21 cellular contexts compared by ENCODE assay signal in genomic region chr1:79355073-79355472, GRCh38.
A peak's percentile ranks its signal among the peaks of the same experiment; 100 is the strongest.
DNase-seq lines count a peak whose midpoint lies in the region; ATAC-seq and TF ChIP-seq lines count a peak whose summit lies in the region.
"Had no signal": no experiment of that assay in that cellular context is flagged by ENCODE, and none has a peak within 500 bp of the region (broad histone marks: within the 10 kb centered on the region; RNA-seq: fewer than 3 reads in every experiment).

No MANE protein-coding gene starts in this region.

- no peak overlapping the region for H3K27ac Mint-ChIP-seq in activated naive CD8-positive, alpha-beta T cell treated with anti-CD3 and anti-CD28 coated beads for 36 hours
- H3K27ac Mint-ChIP-seq: activated CD8-positive, alpha-beta memory T cell treated with anti-CD3 and anti-CD28 coated beads, Interleukin-2, amount 10 ng/mL, durations not matched to agents 7 days and 5 days; CD4-positive, alpha-beta memory T cell; immature natural killer cell; memory B cell had no signal

- no peaks in the 10 kb centered on the region for H4K20me1 ChIP-seq in fibroblast of lung (ENCODE audit: control insufficient read depth, extremely low read depth, insufficient read depth, low read length)

- no peaks in the 10 kb centered on the region for H3K4me1 ChIP-seq in fibroblast of lung (ENCODE audit: control insufficient read depth, extremely low read depth, insufficient read depth, low read length)
- H3K4me1 ChIP-seq in trophoblast cell (ENCODE audit: control insufficient read depth in 1 of 2, insufficient read depth in 2 of 2, low read length in 2 of 2) = no peaks in the 10 kb centered on the region
- H3K4me1 ChIP-seq in esophagus muscularis mucosa = no peaks in the 10 kb centered on the region
- H3K4me1 ChIP-seq in spleen = no peaks in the 10 kb centered on the region
- H3K4me1 ChIP-seq: HAP-1, testis had no signal

- no peak overlapping the region for H3K4me3 Mint-ChIP-seq in activated naive CD8-positive, alpha-beta T cell treated with anti-CD3 and anti-CD28 coated beads for 36 hours
- H3K4me3 Mint-ChIP-seq: activated CD8-positive, alpha-beta memory T cell treated with anti-CD3 and anti-CD28 coated beads, Interleukin-2, amount 10 ng/mL, durations not matched to agents 7 days and 5 days; CD4-positive, alpha-beta memory T cell; immature natural killer cell; memory B cell had no signal

- H3K79me2 ChIP-seq in fibroblast of lung (ENCODE audit: control insufficient read depth, insufficient read depth, low read length) = no peaks in the 10 kb centered on the region
- H3K79me2 ChIP-seq in trophoblast cell (ENCODE audit: control insufficient read depth, insufficient read depth, low read length, poor library complexity) = no peaks in the 10 kb centered on the region

- H3K23ac ChIP-seq in trophoblast cell (ENCODE audit: low read length) = peak overlapping the region; percentile 78

- H3K4me1 Mint-ChIP-seq in activated naive CD8-positive, alpha-beta T cell treated with anti-CD3 and anti-CD28 coated beads for 36 hours = no peaks in the 10 kb centered on the region
- H3K4me1 Mint-ChIP-seq: activated CD8-positive, alpha-beta memory T cell treated with anti-CD3 and anti-CD28 coated beads, Interleukin-2, amount 10 ng/mL, durations not matched to agents 7 days and 5 days; CD4-positive, alpha-beta memory T cell; immature natural killer cell; memory B cell had no signal

- H2BK12ac ChIP-seq in trophoblast cell (ENCODE audit: low read length) = no peak overlapping the region

- no peak overlapping the region for H2BK120ac ChIP-seq in trophoblast cell (ENCODE audit: insufficient read depth, low read length, poor library complexity)

- no peaks in the 10 kb centered on the region for H3K27me3 Mint-ChIP-seq in activated naive CD8-positive, alpha-beta T cell treated with anti-CD3 and anti-CD28 coated beads for 36 hours
- H3K27me3 Mint-ChIP-seq: activated CD8-positive, alpha-beta memory T cell treated with anti-CD3 and anti-CD28 coated beads, Interleukin-2, amount 10 ng/mL, durations not matched to agents 7 days and 5 days; CD4-positive, alpha-beta memory T cell; memory B cell had no signal

- H3K79me1 ChIP-seq in trophoblast cell (ENCODE audit: low read length) = no peaks in the 10 kb centered on the region

- H3K9me3 ChIP-seq in fibroblast of lung (ENCODE audit: control insufficient read depth, insufficient read depth, low read depth, low read length) (no peaks in the 10 kb centered on the region), trophoblast cell (ENCODE audit: insufficient read depth, low read depth, low read length) (no peaks in the 10 kb centered on the region), esophagus muscularis mucosa (no peaks in the 10 kb centered on the region), spleen (no peaks in the 10 kb centered on the region)
- H3K9me3 ChIP-seq: HAP-1, testis had no signal

- no CpG with 5 or more reads among the region's 4 CpGs for WGBS in trophoblast cell (ENCODE audit: extremely low coverage, insufficient coverage, insufficient read length)
- WGBS in esophagus muscularis mucosa = 69% methylated on average over 4 of the region's 4 CpGs
- WGBS in spleen, 5 donors = 63 to 71% (median 63%) methylated on average over 4 of the region's 4 CpGs

- H3K27ac ChIP-seq in fibroblast of lung (ENCODE audit: insufficient read depth, low read length) (no peak overlapping the region), trophoblast cell (ENCODE audit: low read depth, low read length) (no peak overlapping the region), esophagus muscularis mucosa (replicated peaks in 1 of 4) (no peak overlapping the region), spleen (no peak overlapping the region)
- H3K27ac ChIP-seq: testis had no signal

- H3K14ac ChIP-seq in trophoblast cell (ENCODE audit: low read length) = no peak overlapping the region

- H2AK5ac ChIP-seq in trophoblast cell (ENCODE audit: low read length) = no peak overlapping the region

- H3K9ac ChIP-seq in fibroblast of lung (ENCODE audit: insufficient read depth, low read length) = no peak overlapping the region
- no peak overlapping the region for H3K9ac ChIP-seq in trophoblast cell (ENCODE audit: low read length)

- H3K4me3 ChIP-seq in fibroblast of lung (replicated peaks in 1 of 4; ENCODE audit: control extremely low read depth in 1 of 4, insufficient read depth in 1 of 4, low read depth in 3 of 4, low read length in 4 of 4) (no peak overlapping the region), trophoblast cell (ENCODE audit: low read depth, low read length) (no peak overlapping the region), esophagus muscularis mucosa (no peak overlapping the region), spleen (no peak overlapping the region)
- H3K4me3 ChIP-seq: HAP-1, testis had no signal

- H3K9me3 Mint-ChIP-seq in activated naive CD8-positive, alpha-beta T cell treated with anti-CD3 and anti-CD28 coated beads for 36 hours = no peaks in the 10 kb centered on the region
- H3K9me3 Mint-ChIP-seq: CD4-positive, alpha-beta memory T cell; memory B cell had no signal

- no peak for TF ChIP-seq EP300 in esophagus muscularis mucosa (IDR thresholded peaks at IDR 0.05)

- no peaks in the 10 kb centered on the region for H3K36me3 ChIP-seq in fibroblast of lung (ENCODE audit: control insufficient read depth, insufficient read depth, low read length)
- no peaks in the 10 kb centered on the region for H3K36me3 ChIP-seq in trophoblast cell (ENCODE audit: control insufficient read depth in 1 of 2, insufficient read depth in 2 of 2, low read length in 2 of 2)
- no peaks in the 10 kb centered on the region for H3K36me3 ChIP-seq in esophagus muscularis mucosa
- H3K36me3 ChIP-seq in spleen = no peaks in the 10 kb centered on the region
- H3K36me3 ChIP-seq: HAP-1 had no signal

- no peak overlapping the region for H4K91ac ChIP-seq in trophoblast cell (ENCODE audit: low read depth, low read length)

- no peak overlapping the region for H3K18ac ChIP-seq in trophoblast cell (ENCODE audit: low read length)

- H3K4ac ChIP-seq in trophoblast cell (ENCODE audit: low read depth, low read length) = no peak overlapping the region

- H3K27me3 ChIP-seq in fibroblast of lung (ENCODE audit: control insufficient read depth, insufficient read depth, low read length) = no peaks in the 10 kb centered on the region
- H3K27me3 ChIP-seq in trophoblast cell (ENCODE audit: insufficient read depth, low read length) = no peaks in the 10 kb centered on the region
- no peaks in the 10 kb centered on the region for H3K27me3 ChIP-seq in esophagus muscularis mucosa
- no peaks in the 10 kb centered on the region for H3K27me3 ChIP-seq in spleen (replicated peaks in 1 of 7)
- H3K27me3 ChIP-seq: testis had no signal

- TF ChIP-seq CTCF in fibroblast of lung (conservative IDR thresholded peaks at IDR 0.05 in 1 of 2, IDR thresholded peaks at IDR 0.05 in 1 of 2; ENCODE audit: low read depth in 1 of 2, low read length in 2 of 2) (no peak), esophagus muscularis mucosa (IDR thresholded peaks at IDR 0.05) (no peak), spleen (IDR thresholded peaks at IDR 0.05 in 8 of 11, conservative IDR thresholded peaks at IDR 0.05 in 3 of 11) (no peak)

- TF ChIP-seq POLR2A in esophagus muscularis mucosa (IDR thresholded peaks at IDR 0.05; ENCODE audit: low read depth) = no peak
- no peak for TF ChIP-seq POLR2A in spleen (IDR thresholded peaks at IDR 0.05)

- DNase-seq in EL (peak; percentile 42), fibroblast of lung (ENCODE audit: low read depth in 2 of 2) (peak; percentile 67 to 86), trophoblast cell (no peak), esophagus muscularis mucosa (ENCODE audit: extremely low spot score) (no peak), spleen (no peak), Ammon's horn (ENCODE audit: low spot score) (no peak)
- no peak for DNase-seq in activated naive CD8-positive, alpha-beta T cell treated with anti-CD3 and anti-CD28 coated beads for 36 hours
- DNase-seq: activated CD8-positive, alpha-beta memory T cell treated with anti-CD3 and anti-CD28 coated beads, Interleukin-2, amount 10 ng/mL, durations not matched to agents 7 days and 5 days; activated gamma-delta T cell treated with Interleukin-2 at 50 U/mL for 16 hours; CD4-positive, alpha-beta memory T cell; effector CD4-positive, alpha-beta T cell; immature natural killer cell; NCI-H2171; right cardiac atrium; Right ventricle myocardium superior; stimulated activated CD8-positive, alpha-beta memory T cell treated with anti-CD3 and anti-CD28 coated beads, Interleukin-4, amount 100 ng/mL, for 48 hours; testis had no signal

- no peak overlapping the region for H4K12ac ChIP-seq in trophoblast cell (ENCODE audit: low read depth, low read length)

- H2BK5ac ChIP-seq in trophoblast cell (ENCODE audit: low read depth, low read length, poor library complexity) = no peak overlapping the region

- no peak overlapping the region for H3K4me2 ChIP-seq in fibroblast of lung (ENCODE audit: extremely low read depth, insufficient read depth, low read length)
- no peak overlapping the region for H3K4me2 ChIP-seq in trophoblast cell (ENCODE audit: low read length)

- no peak overlapping the region for H2AFZ ChIP-seq in fibroblast of lung (ENCODE audit: low read length)
- no peak overlapping the region for H2AFZ ChIP-seq in trophoblast cell (ENCODE audit: insufficient read depth, low read length, poor library complexity)

- intact Hi-C loops in esophagus muscularis mucosa (cut with DNase I) (no loop called here), spleen (cut with DNase I; ENCODE audit: low total_unique reads) (loop anchor here (10.0 kb wide), 2 partner anchors 90 to 530 kb away; no protein-coding TSS in a partner anchor)

- no peak overlapping the region for H4K8ac ChIP-seq in trophoblast cell (ENCODE audit: low read depth, low read length)

- ATAC-seq in SK-N-SH treated with all-trans-retinoic acid at 6 μM for 48 hours = peak; percentile 73
- ATAC-seq: activated CD4-positive, CD25-positive, alpha-beta regulatory T cell treated with anti-CD3 and anti-CD28 coated beads, Interleukin-2, amount 50 U/mL, for 24 hours; activated CD8-positive, alpha-beta memory T cell treated with anti-CD3 and anti-CD28 coated beads, Interleukin-2, amount 10 ng/mL, durations not matched to agents 7 days and 5 days; right cardiac atrium had no signal

- no peaks in the 10 kb centered on the region for H3K36me3 Mint-ChIP-seq in activated naive CD8-positive, alpha-beta T cell treated with anti-CD3 and anti-CD28 coated beads for 36 hours
- H3K36me3 Mint-ChIP-seq: activated CD8-positive, alpha-beta memory T cell treated with anti-CD3 and anti-CD28 coated beads, Interleukin-2, amount 10 ng/mL, durations not matched to agents 7 days and 5 days; CD4-positive, alpha-beta memory T cell; immature natural killer cell; memory B cell had no signal

TF ChIP-seq in SK-N-SH treated with all-trans-retinoic acid at 6 μM for 48 hours, 23 proteins besides CTCF, POLR2A, EP300 and RAD21 (continues in another document):
- TF ChIP-seq SNAI2 (CRISPR knock-in tag; IDR thresholded peaks at IDR 0.05) (no peak), GLIS3 (CRISPR knock-in tag; IDR thresholded peaks at IDR 0.05) (no peak)

Comparison
In these comparisons a context has a peak if more than half of its experiments do, and no peak if none do; other contexts are left out.
1. DNase-seq: peak in EL (single experiment) and fibroblast of lung (2 of 2); none in trophoblast cell (0 of 2), activated naive CD8-positive, alpha-beta T cell treated with anti-CD3 and anti-CD28 coated beads for 36 hours (single experiment), esophagus muscularis mucosa (single experiment), spleen (single experiment) and Ammon's horn (single experiment).